1 cellular context compared by ENCODE assay signal in genomic region chr1:16445052-16445451, GRCh38.
TF ChIP-seq lines count a peak whose summit lies in the region.

No MANE protein-coding gene starts in this region.

TF ChIP-seq in GM12878, 131 proteins besides CTCF, POLR2A, EP300 and RAD21:
- TF ChIP-seq RELB (IDR thresholded peaks at IDR 0.05; ENCODE audit: low read depth), result no peak
- TF ChIP-seq KLF5 (IDR thresholded peaks at IDR 0.05; ENCODE audit: partially characterized antibody), result no peak
- no peak for TF ChIP-seq NRF1 (conservative IDR thresholded peaks at IDR 0.05; ENCODE audit: low read depth, low read length)
- TF ChIP-seq NR2F1 (conservative IDR thresholded peaks at IDR 0.05), result peak; percentile 76
- TF ChIP-seq NFXL1 (IDR thresholded peaks at IDR 0.05; ENCODE audit: borderline replicate concordance), result no peak
- TF ChIP-seq IKZF1 (conservative IDR thresholded peaks at IDR 0.05), result 0 out of 2 replicates have a peak, but pooled peaks have one; percentile 19
- TF ChIP-seq GATAD2B (conservative IDR thresholded peaks at IDR 0.05; ENCODE audit: low read depth), result 0 out of 2 replicates have a peak, but pooled peaks have one; percentile 33
- TF ChIP-seq HSF1 (IDR thresholded peaks at IDR 0.05; ENCODE audit: low read depth, low read length), result no peak
- TF ChIP-seq EZH2 (IDR thresholded peaks at IDR 0.05; ENCODE audit: borderline replicate concordance, control insufficient read depth, low read depth, low read length), result no peak
- no peak for TF ChIP-seq TCF7 (IDR thresholded peaks at IDR 0.05; ENCODE audit: borderline replicate concordance)
- no peak for TF ChIP-seq YBX1 (IDR thresholded peaks at IDR 0.05)
- TF ChIP-seq SMAD1 (IDR thresholded peaks at IDR 0.05; ENCODE audit: low read depth, partially characterized antibody), result no peak
- TF ChIP-seq ZNF217 (IDR thresholded peaks at IDR 0.05), result no peak
- no peak for TF ChIP-seq CBX5 (IDR thresholded peaks at IDR 0.05; ENCODE audit: low read depth)
- TF ChIP-seq IKZF2 (IDR thresholded peaks at IDR 0.05), result no peak
- no peak for TF ChIP-seq SREBF2 (IDR thresholded peaks at IDR 0.05; ENCODE audit: low read length)
- TF ChIP-seq ELK1 (IDR thresholded peaks at IDR 0.05; ENCODE audit: low read depth, low read length), result no peak
- peak; percentile 65 for TF ChIP-seq MEF2B (IDR thresholded peaks at IDR 0.05; ENCODE audit: partially characterized antibody, poor library complexity, severe bottlenecking)
- no peak for TF ChIP-seq HDAC2 (IDR thresholded peaks at IDR 0.05)
- TF ChIP-seq TCF12 (IDR thresholded peaks at IDR 0.05; ENCODE audit: low read depth, low read length), result no peak
- no peak for TF ChIP-seq ZNF207 (IDR thresholded peaks at IDR 0.05; ENCODE audit: borderline replicate concordance)
- TF ChIP-seq ZBTB4 (CRISPR knock-in tag; IDR thresholded peaks at IDR 0.05), result no peak
